ENCODE assay signal across 2 cellular contexts in genomic region chr19:11198175-11198534, GRCh38.
TF ChIP-seq lines count a peak whose summit lies in the region.

No MANE protein-coding gene starts in this region.

TF ChIP-seq in SK-N-SH, 30 proteins besides CTCF, POLR2A, EP300 and RAD21 (continued from another document):
- no peak for TF ChIP-seq REST (IDR thresholded peaks at IDR 0.05; ENCODE audit: low read depth, low read length)
- TF ChIP-seq GABPA (IDR thresholded peaks at IDR 0.05; ENCODE audit: low read depth), result no peak
- no peak for TF ChIP-seq NRF1 (IDR thresholded peaks at IDR 0.05; ENCODE audit: low read depth, low read length)
- no peak for TF ChIP-seq RFX5 (IDR thresholded peaks at IDR 0.05; ENCODE audit: low read length)
- no peak for TF ChIP-seq YY1 (IDR thresholded peaks at IDR 0.05; ENCODE audit: low read depth)
- no peak for TF ChIP-seq PBX3 (IDR thresholded peaks at IDR 0.05)
- no peak for TF ChIP-seq TCF12 (IDR thresholded peaks at IDR 0.05)

TF ChIP-seq in SK-N-SH treated with all-trans-retinoic acid at 6 μM for 48 hours, 23 proteins besides CTCF, POLR2A, EP300 and RAD21 (continued from another document):
- no peak for TF ChIP-seq ZFP30 (CRISPR knock-in tag; IDR thresholded peaks at IDR 0.05)
- no peak for TF ChIP-seq CSDC2 (CRISPR knock-in tag; IDR thresholded peaks at IDR 0.05)
- TF ChIP-seq BACH2 (CRISPR knock-in tag; IDR thresholded peaks at IDR 0.05; ENCODE audit: borderline replicate concordance), result no peak
- TF ChIP-seq TOX (CRISPR knock-in tag; IDR thresholded peaks at IDR 0.05; ENCODE audit: borderline replicate concordance), result no peak
- no peak for TF ChIP-seq SNAI2 (CRISPR knock-in tag; IDR thresholded peaks at IDR 0.05)
- no peak for TF ChIP-seq ZFP3 (CRISPR knock-in tag; IDR thresholded peaks at IDR 0.05)
- no peak for TF ChIP-seq PATZ1 (CRISPR knock-in tag; IDR thresholded peaks at IDR 0.05; ENCODE audit: borderline replicate concordance)
- TF ChIP-seq TCF4 (CRISPR knock-in tag; IDR thresholded peaks at IDR 0.05; ENCODE audit: borderline replicate concordance), result no peak
- no peak for TF ChIP-seq CSRNP3 (CRISPR knock-in tag; IDR thresholded peaks at IDR 0.05)
- no peak for TF ChIP-seq POU6F1 (CRISPR knock-in tag; IDR thresholded peaks at IDR 0.05; ENCODE audit: borderline replicate concordance, low read depth)
- no peak for TF ChIP-seq RARB (CRISPR knock-in tag; IDR thresholded peaks at IDR 0.05)
